In genomic region chr5:176405656-176406435, GRCh38 we compare ENCODE assay signal across 1 cellular context.
TF ChIP-seq lines count a peak whose summit lies in the region.

No MANE protein-coding gene starts in this region.

TF ChIP-seq in SK-N-SH, 30 proteins besides CTCF, POLR2A, EP300 and RAD21 (continued from another document):
- no peak for TF ChIP-seq PBX3 (IDR thresholded peaks at IDR 0.05)
- no peak for TF ChIP-seq ELF1 (IDR thresholded peaks at IDR 0.05)
TF ChIP-seq in SK-N-SH: peak in this region for 0.
